Comparison of ENCODE assay signal across 32 cellular contexts in the genomic region with DNA sequence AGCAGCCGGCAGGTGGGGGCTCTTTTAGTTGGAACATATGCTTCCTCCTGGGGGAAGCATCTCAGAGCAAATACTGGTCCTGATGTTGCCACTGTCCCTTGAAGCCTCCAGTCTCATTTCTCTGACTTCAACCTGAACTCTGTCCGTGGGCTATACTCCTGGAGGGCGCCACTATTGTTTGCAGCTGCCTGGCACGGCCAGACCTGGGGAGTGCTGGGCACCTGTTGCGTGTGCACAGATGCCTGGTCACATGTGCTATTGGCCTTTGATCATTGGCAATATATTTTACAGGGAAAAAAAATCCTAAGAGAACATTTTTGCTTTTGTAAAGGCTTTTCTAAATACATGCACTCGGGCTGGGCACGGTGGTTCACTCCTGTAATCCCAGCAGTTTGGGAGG. TPM values are rescaled to one million over a fixed set of nuclear protein-coding genes. Genes with fewer than 3 reads are reported as not detected.
"Had no signal": no experiment of that assay in that cellular context is flagged by ENCODE, and none has a peak within 500 bp of the region (broad histone marks: within the 10 kb centered on the region; RNA-seq: fewer than 3 reads in every experiment).

No MANE protein-coding gene starts in this region.

- ATAC-seq: effector memory CD8-positive, alpha-beta T cell; esophagus mucosa; gastrocnemius medialis; heart right ventricle; left cardiac atrium; left lobe of liver; left ventricle myocardium superior; lower lobe of right lung had no signal

- H3K27ac ChIP-seq: coronary artery, epithelial cell of prostate, esophagus squamous epithelium, gastrocnemius medialis, heart right ventricle, lower lobe of right lung had no signal

- H3K4me1 ChIP-seq: esophagus squamous epithelium, gastrocnemius medialis, heart right ventricle, lower lobe of right lung had no signal

- DNase-seq: effector CD8-positive, alpha-beta T cell; effector memory CD8-positive, alpha-beta T cell; endodermal cell; erythroblast; esophagus squamous epithelium; foreskin fibroblast; foreskin melanocyte; gastrocnemius medialis; glutamatergic neuron; head of caudate nucleus; heart right ventricle; hippocampal formation; left cardiac atrium; left ventricle myocardium superior; lower lobe of right lung; mesenchymal stem cell had no signal

- H3K36me3 ChIP-seq: esophagus squamous epithelium, gastrocnemius medialis, lower lobe of right lung had no signal

- FAIRE-seq: colon, endometrium, islet of Langerhans, keratinocyte had no signal

- H3K9me3 ChIP-seq: esophagus squamous epithelium, gastrocnemius medialis, lower lobe of right lung had no signal

- H3K27me3 ChIP-seq: esophagus squamous epithelium, gastrocnemius medialis had no signal

- H3K4me3 ChIP-seq: coronary artery, esophagus squamous epithelium, gastrocnemius medialis, heart right ventricle, lower lobe of right lung had no signal

RNA-seq across cellular contexts. Expression of a gene that starts 18.2 kb away (rescaled TPM):
- total RNA-seq: cerebellum, dermis microvascular lymphatic vessel endothelial cell, endodermal cell, esophagus mucosa, esophagus squamous epithelium, gastrocnemius medialis, glomerular endothelial cell, heart right ventricle, kidney epithelial cell, left cardiac atrium, left lobe of liver, left ventricle myocardium superior, lower lobe of right lung, lung microvascular endothelial cell, mesenteric fat pad, mesothelial cell of epicardium, mucosa of gallbladder had no signal
